9 cellular contexts compared by ENCODE assay signal in genomic region chr18:63073481-63073880, GRCh38.
DNase-seq lines count a peak whose midpoint lies in the region; ATAC-seq and TF ChIP-seq lines count a peak whose summit lies in the region.
"Had no signal": no experiment of that assay in that cellular context is flagged by ENCODE, and none has a peak within 500 bp of the region (broad histone marks: within the 10 kb centered on the region; RNA-seq: fewer than 3 reads in every experiment).

No MANE protein-coding gene starts in this region.

- DNase-seq in foreskin keratinocyte (no peak), NCI-H2029 treated with DMSO at 0.1 percent for 48 hours (lab: John Stamatoyannopoulos, UW) (no peak), ovary (no peak)
- DNase-seq in activated T-cell treated with anti-CD3 and anti-CD28 coated beads, Interleukin-2, amount 50 U/mL, for 48 hours, result no peak
- DNase-seq: NCI-H1930; stimulated activated CD4-positive, alpha-beta T cell treated with anti-CD3 and anti-CD28 coated beads, Interleukin-2, amount 100 ng/mL, for 48 hours had no signal

- no peaks in the 10 kb centered on the region for H3K9me3 ChIP-seq in ovary

- no peak overlapping the region for H3K27ac ChIP-seq in foreskin keratinocyte
- no peak overlapping the region for H3K27ac ChIP-seq in ovary

- H3K4me1 ChIP-seq in foreskin keratinocyte (no peaks in the 10 kb centered on the region), ovary (ENCODE audit: insufficient read depth) (no peaks in the 10 kb centered on the region)

- no peak for TF ChIP-seq POLR2A in ovary (IDR thresholded peaks at IDR 0.05)

- WGBS in ovary, 3 donors, result 89 to 94% (median 92%) methylated on average over 2 of the region's 2 CpGs

- TF ChIP-seq EP300 in ovary (IDR thresholded peaks at IDR 0.05), result no peak

- H3K27me3 ChIP-seq in foreskin keratinocyte, result peaks cover 14% of the 10 kb centered on the region
- no peaks in the 10 kb centered on the region for H3K27me3 ChIP-seq in ovary

- H3K36me3 ChIP-seq in ovary, result no peaks in the 10 kb centered on the region

- ATAC-seq in GM19463 (IDR thresholded peaks at IDR 0.05; ENCODE audit: unreplicated experiment), result peak; percentile 42
- ATAC-seq in foreskin keratinocyte, result no peak

- H3K4me3 ChIP-seq in ovary, result no peak overlapping the region

- TF ChIP-seq CTCF in GM12873 (IDR thresholded peaks at IDR 0.05; ENCODE audit: insufficient read depth, low read depth, low read length, missing control alignments) (peak; percentile 60), LNCAP (IDR thresholded peaks at IDR 0.05) (peak; percentile 55), foreskin keratinocyte (conservative IDR thresholded peaks at IDR 0.05) (peak; percentile 34), ovary (IDR thresholded peaks at IDR 0.05) (no peak)

- intact Hi-C loops in ovary (cut with DNase I), result no loop called here

Comparison
In these comparisons a context has a peak if more than half of its experiments do, and no peak if none do; other contexts are left out.
1. CTCF ChIP-seq: peak in GM12873 (single experiment), LNCAP (single experiment) and foreskin keratinocyte (single experiment); none in ovary (0 of 3).